Comparison of ENCODE assay signal across 1 cellular context in the genomic region with DNA sequence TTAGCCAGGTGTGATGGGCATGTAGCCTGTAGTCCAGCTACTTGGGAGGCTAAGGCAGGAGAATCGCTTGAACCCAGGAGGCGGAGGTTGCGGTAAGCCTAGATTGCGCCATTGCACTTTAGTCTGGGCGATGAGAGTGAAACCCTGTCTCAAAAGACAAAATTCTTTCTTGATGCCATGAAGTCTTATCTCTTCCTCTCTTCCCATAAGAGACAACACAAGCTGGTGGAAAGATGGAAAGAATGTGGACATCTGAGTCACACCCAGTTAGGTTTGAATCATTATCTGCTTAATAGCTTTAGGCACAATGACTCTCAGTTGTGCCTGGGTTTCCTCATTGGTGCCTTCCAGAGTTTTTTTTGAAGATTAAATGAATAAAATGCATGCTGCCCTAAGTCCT.
TF ChIP-seq lines count a peak whose summit lies in the region.

No MANE protein-coding gene starts in this region.

TF ChIP-seq in HepG2, 621 proteins besides CTCF, POLR2A, EP300 and RAD21:
- TF ChIP-seq, protein P1, sequence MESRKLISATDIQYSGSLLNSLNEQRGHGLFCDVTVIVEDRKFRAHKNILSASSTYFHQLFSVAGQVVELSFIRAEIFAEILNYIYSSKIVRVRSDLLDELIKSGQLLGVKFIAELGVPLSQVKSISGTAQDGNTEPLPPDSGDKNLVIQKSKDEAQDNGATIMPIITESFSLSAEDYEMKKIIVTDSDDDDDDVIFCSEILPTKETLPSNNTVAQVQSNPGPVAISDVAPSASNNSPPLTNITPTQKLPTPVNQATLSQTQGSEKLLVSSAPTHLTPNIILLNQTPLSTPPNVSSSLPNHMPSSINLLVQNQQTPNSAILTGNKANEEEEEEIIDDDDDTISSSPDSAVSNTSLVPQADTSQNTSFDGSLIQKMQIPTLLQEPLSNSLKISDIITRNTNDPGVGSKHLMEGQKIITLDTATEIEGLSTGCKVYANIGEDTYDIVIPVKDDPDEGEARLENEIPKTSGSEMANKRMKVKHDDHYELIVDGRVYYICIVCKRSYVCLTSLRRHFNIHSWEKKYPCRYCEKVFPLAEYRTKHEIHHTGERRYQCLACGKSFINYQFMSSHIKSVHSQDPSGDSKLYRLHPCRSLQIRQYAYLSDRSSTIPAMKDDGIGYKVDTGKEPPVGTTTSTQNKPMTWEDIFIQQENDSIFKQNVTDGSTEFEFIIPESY (CRISPR knock-in tag; IDR thresholded peaks at IDR 0.05): peak; percentile 59; the same call in 1 of the 2 replicates
- TF ChIP-seq CREM (IDR thresholded peaks at IDR 0.05) (no peak), CREM (CRISPR knock-in tag; IDR thresholded peaks at IDR 0.05) (no peak)
- TF ChIP-seq, protein P2, sequence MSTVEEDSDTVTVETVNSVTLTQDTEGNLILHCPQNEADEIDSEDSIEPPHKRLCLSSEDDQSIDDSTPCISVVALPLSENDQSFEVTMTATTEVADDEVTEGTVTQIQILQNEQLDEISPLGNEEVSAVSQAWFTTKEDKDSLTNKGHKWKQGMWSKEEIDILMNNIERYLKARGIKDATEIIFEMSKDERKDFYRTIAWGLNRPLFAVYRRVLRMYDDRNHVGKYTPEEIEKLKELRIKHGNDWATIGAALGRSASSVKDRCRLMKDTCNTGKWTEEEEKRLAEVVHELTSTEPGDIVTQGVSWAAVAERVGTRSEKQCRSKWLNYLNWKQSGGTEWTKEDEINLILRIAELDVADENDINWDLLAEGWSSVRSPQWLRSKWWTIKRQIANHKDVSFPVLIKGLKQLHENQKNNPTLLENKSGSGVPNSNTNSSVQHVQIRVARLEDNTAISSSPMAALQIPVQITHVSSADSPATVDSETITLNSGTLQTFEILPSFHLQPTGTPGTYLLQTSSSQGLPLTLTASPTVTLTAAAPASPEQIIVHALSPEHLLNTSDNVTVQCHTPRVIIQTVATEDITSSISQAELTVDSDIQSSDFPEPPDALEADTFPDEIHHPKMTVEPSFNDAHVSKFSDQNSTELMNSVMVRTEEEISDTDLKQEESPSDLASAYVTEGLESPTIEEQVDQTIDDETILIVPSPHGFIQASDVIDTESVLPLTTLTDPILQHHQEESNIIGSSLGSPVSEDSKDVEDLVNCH (CRISPR knock-in tag; IDR thresholded peaks at IDR 0.05): no peak
TF ChIP-seq in HepG2: peak in this region for 1.
